ENCODE assay signal across 2 cellular contexts in the genomic region with DNA sequence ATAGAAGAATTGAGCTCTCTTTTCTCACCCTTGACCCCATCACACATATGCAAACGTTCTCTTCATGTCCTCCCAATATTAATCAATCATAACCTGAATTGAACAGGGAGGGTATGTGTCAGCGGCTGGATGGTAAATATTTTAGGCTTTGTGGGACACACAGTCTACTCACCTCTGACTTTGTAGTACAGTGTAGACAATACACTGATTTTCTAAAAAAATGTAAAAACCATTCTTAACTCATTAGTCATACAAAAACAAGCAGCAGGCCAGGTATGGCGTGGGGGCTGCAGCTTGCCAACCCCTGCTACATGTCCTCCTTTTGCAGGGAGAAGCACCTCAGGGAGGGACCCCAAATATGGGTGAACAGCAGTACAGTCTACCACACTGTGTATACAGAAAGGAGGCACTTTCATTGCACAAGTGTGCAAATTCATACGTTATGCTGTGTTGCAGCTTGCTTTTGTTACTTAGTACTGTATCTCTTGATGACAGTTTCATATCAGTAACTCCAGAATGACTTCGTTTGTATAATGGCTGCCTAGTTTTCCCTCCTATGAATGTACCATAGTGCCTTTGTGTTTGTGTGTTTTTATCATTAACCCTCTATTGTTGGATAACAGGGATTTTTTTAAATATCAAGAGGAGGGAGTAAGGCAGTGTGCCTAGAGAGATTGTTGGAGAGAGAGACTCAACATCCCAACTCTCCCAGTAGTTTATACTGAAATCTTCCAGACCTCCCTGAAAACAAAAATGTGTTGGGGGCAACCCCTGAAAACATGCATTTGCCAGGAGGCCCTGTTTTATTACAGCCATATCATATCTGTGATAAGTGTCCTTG.
A peak's percentile ranks its signal among the peaks of the same experiment; 100 is the strongest.
TF ChIP-seq lines count a peak whose summit lies in the region.

No MANE protein-coding gene starts in this region.

TF ChIP-seq in GM23338, 12 proteins besides CTCF, POLR2A, EP300 and RAD21 (continues in another document):
- TF ChIP-seq REST (IDR thresholded peaks at IDR 0.05; ENCODE audit: unreplicated experiment) (no peak), CREB1 (CRISPR knock-in tag; IDR thresholded peaks at IDR 0.05; ENCODE audit: low read depth) (no peak), POLR2AphosphoS5 (IDR thresholded peaks at IDR 0.05; ENCODE audit: low read depth) (no peak), STAT1 (IDR thresholded peaks at IDR 0.05; ENCODE audit: unreplicated experiment) (no peak), EZH2 (IDR thresholded peaks at IDR 0.05; ENCODE audit: low read depth, unreplicated experiment) (no peak), ETS1 (IDR thresholded peaks at IDR 0.05) (no peak), ZNF331 (CRISPR knock-in tag; IDR thresholded peaks at IDR 0.05; ENCODE audit: low read depth) (no peak), ZNF114 (CRISPR knock-in tag; IDR thresholded peaks at IDR 0.05) (no peak), JUNB (IDR thresholded peaks at IDR 0.05; ENCODE audit: unreplicated experiment) (no peak)

TF ChIP-seq in K562, 482 proteins besides CTCF, POLR2A, EP300 and RAD21 (continued from another document):
- TF ChIP-seq, protein P1, sequence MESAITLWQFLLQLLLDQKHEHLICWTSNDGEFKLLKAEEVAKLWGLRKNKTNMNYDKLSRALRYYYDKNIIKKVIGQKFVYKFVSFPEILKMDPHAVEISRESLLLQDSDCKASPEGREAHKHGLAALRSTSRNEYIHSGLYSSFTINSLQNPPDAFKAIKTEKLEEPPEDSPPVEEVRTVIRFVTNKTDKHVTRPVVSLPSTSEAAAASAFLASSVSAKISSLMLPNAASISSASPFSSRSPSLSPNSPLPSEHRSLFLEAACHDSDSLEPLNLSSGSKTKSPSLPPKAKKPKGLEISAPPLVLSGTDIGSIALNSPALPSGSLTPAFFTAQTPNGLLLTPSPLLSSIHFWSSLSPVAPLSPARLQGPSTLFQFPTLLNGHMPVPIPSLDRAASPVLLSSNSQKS (CRISPR knock-in tag; IDR thresholded peaks at IDR 0.05), result no peak
- TF ChIP-seq ZNF830 (CRISPR knock-in tag; IDR thresholded peaks at IDR 0.05), result no peak
- no peak for TF ChIP-seq HMG20B (CRISPR knock-in tag; IDR thresholded peaks at IDR 0.05)
- no peak for TF ChIP-seq TAL1 (IDR thresholded peaks at IDR 0.05)
- TF ChIP-seq ZFP91 (CRISPR knock-in tag; IDR thresholded peaks at IDR 0.05), result no peak
- no peak for TF ChIP-seq ILF3 (IDR thresholded peaks at IDR 0.05; ENCODE audit: borderline replicate concordance)
- no peak for TF ChIP-seq DEAF1 (CRISPR knock-in tag; IDR thresholded peaks at IDR 0.05)
- TF ChIP-seq, protein P2, sequence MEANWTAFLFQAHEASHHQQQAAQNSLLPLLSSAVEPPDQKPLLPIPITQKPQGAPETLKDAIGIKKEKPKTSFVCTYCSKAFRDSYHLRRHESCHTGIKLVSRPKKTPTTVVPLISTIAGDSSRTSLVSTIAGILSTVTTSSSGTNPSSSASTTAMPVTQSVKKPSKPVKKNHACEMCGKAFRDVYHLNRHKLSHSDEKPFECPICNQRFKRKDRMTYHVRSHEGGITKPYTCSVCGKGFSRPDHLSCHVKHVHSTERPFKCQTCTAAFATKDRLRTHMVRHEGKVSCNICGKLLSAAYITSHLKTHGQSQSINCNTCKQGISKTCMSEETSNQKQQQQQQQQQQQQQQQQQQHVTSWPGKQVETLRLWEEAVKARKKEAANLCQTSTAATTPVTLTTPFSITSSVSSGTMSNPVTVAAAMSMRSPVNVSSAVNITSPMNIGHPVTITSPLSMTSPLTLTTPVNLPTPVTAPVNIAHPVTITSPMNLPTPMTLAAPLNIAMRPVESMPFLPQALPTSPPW (CRISPR knock-in tag; IDR thresholded peaks at IDR 0.05), result no peak
- 0 out of 2 replicates have a peak, but pooled peaks have one; percentile 7 for TF ChIP-seq RFX1 (IDR thresholded peaks at IDR 0.05)
- no peak for TF ChIP-seq TCFL5 (CRISPR knock-in tag; conservative IDR thresholded peaks at IDR 0.05)
- TF ChIP-seq, protein P3, sequence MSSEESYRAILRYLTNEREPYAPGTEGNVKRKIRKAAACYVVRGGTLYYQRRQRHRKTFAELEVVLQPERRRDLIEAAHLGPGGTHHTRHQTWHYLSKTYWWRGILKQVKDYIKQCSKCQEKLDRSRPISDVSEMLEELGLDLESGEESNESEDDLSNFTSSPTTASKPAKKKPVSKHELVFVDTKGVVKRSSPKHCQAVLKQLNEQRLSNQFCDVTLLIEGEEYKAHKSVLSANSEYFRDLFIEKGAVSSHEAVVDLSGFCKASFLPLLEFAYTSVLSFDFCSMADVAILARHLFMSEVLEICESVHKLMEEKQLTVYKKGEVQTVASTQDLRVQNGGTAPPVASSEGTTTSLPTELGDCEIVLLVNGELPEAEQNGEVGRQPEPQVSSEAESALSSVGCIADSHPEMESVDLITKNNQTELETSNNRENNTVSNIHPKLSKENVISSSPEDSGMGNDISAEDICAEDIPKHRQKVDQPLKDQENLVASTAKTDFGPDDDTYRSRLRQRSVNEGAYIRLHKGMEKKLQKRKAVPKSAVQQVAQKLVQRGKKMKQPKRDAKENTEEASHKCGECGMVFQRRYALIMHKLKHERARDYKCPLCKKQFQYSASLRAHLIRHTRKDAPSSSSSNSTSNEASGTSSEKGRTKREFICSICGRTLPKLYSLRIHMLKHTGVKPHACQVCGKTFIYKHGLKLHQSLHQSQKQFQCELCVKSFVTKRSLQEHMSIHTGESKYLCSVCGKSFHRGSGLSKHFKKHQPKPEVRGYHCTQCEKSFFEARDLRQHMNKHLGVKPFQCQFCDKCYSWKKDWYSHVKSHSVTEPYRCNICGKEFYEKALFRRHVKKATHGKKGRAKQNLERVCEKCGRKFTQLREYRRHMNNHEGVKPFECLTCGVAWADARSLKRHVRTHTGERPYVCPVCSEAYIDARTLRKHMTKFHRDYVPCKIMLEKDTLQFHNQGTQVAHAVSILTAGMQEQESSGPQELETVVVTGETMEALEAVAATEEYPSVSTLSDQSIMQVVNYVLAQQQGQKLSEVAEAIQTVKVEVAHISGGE (CRISPR knock-in tag; IDR thresholded peaks at IDR 0.05), result peak in 1 of 3 experiments; percentile 80; a peak in 2 of 6 replicates
- TF ChIP-seq CREB3 (tag; conservative IDR thresholded peaks at IDR 0.05; ENCODE audit: low read depth), result no peak
- no peak for TF ChIP-seq ZNF41 (CRISPR knock-in tag; conservative IDR thresholded peaks at IDR 0.05)
- no peak for TF ChIP-seq HINFP (tag; conservative IDR thresholded peaks at IDR 0.05; ENCODE audit: low read depth)
- TF ChIP-seq GATA2 (CRISPR knock-in tag; IDR thresholded peaks at IDR 0.05), result no peak
TF ChIP-seq in K562: peak in this region for 2.
